Comparison of ENCODE assay signal across 10 cellular contexts in genomic region chr1:234750922-234751595, GRCh38.
DNase-seq lines count a peak whose midpoint lies in the region; ATAC-seq and TF ChIP-seq lines count a peak whose summit lies in the region.
"Had no signal": no experiment of that assay in that cellular context is flagged by ENCODE, and none has a peak within 500 bp of the region (broad histone marks: within the 10 kb centered on the region; RNA-seq: fewer than 3 reads in every experiment).

No MANE protein-coding gene starts in this region.

- H3K9me3 Mint-ChIP-seq in activated T-cell treated with anti-CD3 and anti-CD28 coated beads, Interleukin-2, amount 50 U/mL, for 4 hours: no peaks in the 10 kb centered on the region
- H3K9me3 Mint-ChIP-seq: naive thymus-derived CD8-positive, alpha-beta T cell had no signal

- H3K9me3 ChIP-seq in body of pancreas: no peaks in the 10 kb centered on the region
- no peaks in the 10 kb centered on the region for H3K9me3 ChIP-seq in uterus

- 16 to 22% methylated on average over 4 of the region's 4 CpGs for WGBS in body of pancreas, 2 donors

- no peak overlapping the region for H3K4me3 Mint-ChIP-seq in activated T-cell treated with anti-CD3 and anti-CD28 coated beads, Interleukin-2, amount 50 U/mL, for 4 hours
- H3K4me3 Mint-ChIP-seq: naive thymus-derived CD8-positive, alpha-beta T cell had no signal

- H3K27me3 Mint-ChIP-seq in activated T-cell treated with anti-CD3 and anti-CD28 coated beads, Interleukin-2, amount 50 U/mL, for 4 hours (ENCODE audit: low read depth): no peaks in the 10 kb centered on the region
- H3K27me3 Mint-ChIP-seq: naive thymus-derived CD8-positive, alpha-beta T cell had no signal

- H3K4me1 ChIP-seq in body of pancreas: peaks cover 49% of the 10 kb centered on the region
- no peaks in the 10 kb centered on the region for H3K4me1 ChIP-seq in uterus

- H3K27ac ChIP-seq in body of pancreas (peak overlapping the region; percentile 75 to 95 (median 86)), uterus (no peak overlapping the region)

- TF ChIP-seq POLR2A in body of pancreas (IDR thresholded peaks at IDR 0.05) (peak in 2 of 3 donors; percentile 22 to 60), uterus (IDR thresholded peaks at IDR 0.05) (no peak)

- no peaks in the 10 kb centered on the region for H3K4me1 Mint-ChIP-seq in activated T-cell treated with anti-CD3 and anti-CD28 coated beads, Interleukin-2, amount 50 U/mL, for 4 hours (ENCODE audit: low read depth)

- H3K4me3 ChIP-seq in body of pancreas: no peak overlapping the region
- no peak overlapping the region for H3K4me3 ChIP-seq in uterus

- intact Hi-C loops in body of pancreas (cut with DNase I): no loop called here
- intact Hi-C loops in uterus (cut with DNase I; ENCODE audit: low total_unique reads): no loop called here

- H3K27me3 ChIP-seq in body of pancreas (no peaks in the 10 kb centered on the region), uterus (no peaks in the 10 kb centered on the region)

- ATAC-seq in body of pancreas: peak; percentile 92
- ATAC-seq in left lobe of liver: peak; percentile 57
- ATAC-seq in activated T-cell treated with anti-CD3 and anti-CD28 coated beads, Interleukin-2, amount 50 U/mL, for 4 hours: no peak
- ATAC-seq: naive thymus-derived CD8-positive, alpha-beta T cell had no signal

- H3K36me3 Mint-ChIP-seq in activated T-cell treated with anti-CD3 and anti-CD28 coated beads, Interleukin-2, amount 50 U/mL, for 4 hours (ENCODE audit: insufficient read depth): no peaks in the 10 kb centered on the region
- H3K36me3 Mint-ChIP-seq: naive thymus-derived CD8-positive, alpha-beta T cell had no signal

- H3K36me3 ChIP-seq in body of pancreas (replicated peaks in 1 of 2; ENCODE audit: insufficient read depth in 1 of 2, low read depth in 2 of 2) (no peaks in the 10 kb centered on the region), uterus (no peaks in the 10 kb centered on the region)

- TF ChIP-seq CTCF in body of pancreas (IDR thresholded peaks at IDR 0.05) (no peak), uterus (IDR thresholded peaks at IDR 0.05) (no peak), GM20000 (IDR thresholded peaks at IDR 0.05; ENCODE audit: extremely low read depth, missing control alignments) (no peak)

- DNase-seq in NCI-H2081 treated with DMSO at 0.1 percent for 48 hours (lab: John Stamatoyannopoulos, UW) (peak; percentile 48), body of pancreas (peak; percentile 74 to 87 (median 78)), left lobe of liver (ENCODE audit: low spot score) (no peak), superior temporal gyrus (ENCODE audit: extremely low spot score) (peak; percentile 92), uterus (no peak), GM20000 (ENCODE audit: low spot score) (no peak), RPMI8226 (no peak)
- DNase-seq in activated T-cell treated with anti-CD3 and anti-CD28 coated beads, Interleukin-2, amount 50 U/mL, for 4 hours: no peak
- DNase-seq: naive thymus-derived CD8-positive, alpha-beta T cell; stimulated activated CD4-positive, alpha-beta T cell treated with anti-CD3 and anti-CD28 coated beads, Interleukin-15, amount 100 ng/mL, for 24 hours had no signal

Comparison
In these comparisons a context has a peak if more than half of its experiments do, and no peak if none do; other contexts are left out.
1. DNase-seq: peak in NCI-H2081 treated with DMSO at 0.1 percent for 48 hours (single experiment), body of pancreas (4 of 4) and superior temporal gyrus (single experiment); none in left lobe of liver (single experiment), uterus (0 of 2), GM20000 (single experiment), RPMI8226 (single experiment) and activated T-cell treated with anti-CD3 and anti-CD28 coated beads, Interleukin-2, amount 50 U/mL, for 4 hours (single experiment).
2. ATAC-seq: peak in body of pancreas (single experiment) and left lobe of liver (single experiment); none in activated T-cell treated with anti-CD3 and anti-CD28 coated beads, Interleukin-2, amount 50 U/mL, for 4 hours (0 of 2).
3. H3K27ac ChIP-seq: peak in body of pancreas (4 of 4); none in uterus (0 of 2).
4. POLR2A ChIP-seq: peak in body of pancreas (2 of 3); none in uterus (0 of 2).